ENCODE assay signal across 23 cellular contexts in genomic region chr20:54681869-54682268, GRCh38.
DNase-seq lines count a peak whose midpoint lies in the region; ATAC-seq and TF ChIP-seq lines count a peak whose summit lies in the region.
"Had no signal": no experiment of that assay in that cellular context is flagged by ENCODE, and none has a peak within 500 bp of the region (broad histone marks: within the 10 kb centered on the region; RNA-seq: fewer than 3 reads in every experiment).

No MANE protein-coding gene starts in this region.

- peaks cover 33% of the 10 kb centered on the region for H3K4me1 Mint-ChIP-seq in nephron progenitor cell
- H3K4me1 Mint-ChIP-seq: CD14-positive monocyte, GM23338 had no signal

- no peak overlapping the region for H2AFZ ChIP-seq in hepatocyte
- H2AFZ ChIP-seq in neuronal stem cell (ENCODE audit: low read length): no peak overlapping the region
- H2AFZ ChIP-seq: GM23338 had no signal

- no peak overlapping the region for H2BK120ac ChIP-seq in neuronal stem cell (ENCODE audit: low read depth, low read length)

- H4K20me1 ChIP-seq in hepatocyte (ENCODE audit: insufficient read depth, poor library complexity, severe bottlenecking): no peaks in the 10 kb centered on the region
- H4K20me1 ChIP-seq: BLaER1 had no signal

- WGBS in hepatocyte (ENCODE audit: low lambda C conversion rate, missing lambda C conversion rate): 68% methylated on average over 6 of the region's 6 CpGs
- no CpG with 5 or more reads among the region's 6 CpGs for WGBS in neuronal stem cell (ENCODE audit: extremely low coverage in 2 of 2, insufficient read length in 2 of 2, insufficient replicate concordance in 1 of 2), 2 donors

- no peaks in the 10 kb centered on the region for H3K9me2 ChIP-seq in hepatocyte (replicated peaks; ENCODE audit: insufficient read depth)

- no peak overlapping the region for H3K14ac ChIP-seq in neuronal stem cell (ENCODE audit: low read length)

- peak overlapping the region; percentile 20 for H3K18ac ChIP-seq in neuronal stem cell (ENCODE audit: low read length)

- no peaks in the 10 kb centered on the region for H3K9me3 Mint-ChIP-seq in nephron progenitor cell
- H3K9me3 Mint-ChIP-seq: CD4-positive, alpha-beta memory T cell; HFFc6 had no signal

- H2BK12ac ChIP-seq in neuronal stem cell (ENCODE audit: low read length): no peak overlapping the region

- no peak overlapping the region for H2BK15ac ChIP-seq in neuronal stem cell (ENCODE audit: low read length)

- H3K23ac ChIP-seq in neuronal stem cell (ENCODE audit: low read depth, low read length, poor library complexity): no peak overlapping the region

- H3K27me3 ChIP-seq in hepatocyte (no peaks in the 10 kb centered on the region), neuronal stem cell (ENCODE audit: control insufficient read depth in 3 of 3, insufficient read depth in 3 of 3, low read depth in 1 of 3, low read length in 3 of 3) (peaks cover 0 to 17% (median 0%) of the 10 kb centered on the region in 3 experiments)
- H3K27me3 ChIP-seq: BLaER1 had no signal

- no peak overlapping the region for H2AK5ac ChIP-seq in neuronal stem cell (ENCODE audit: low read depth, low read length)

- no peak overlapping the region for H4K8ac ChIP-seq in neuronal stem cell (ENCODE audit: low read depth, low read length)

- H3K36me3 Mint-ChIP-seq in nephron progenitor cell (ENCODE audit: low read depth): no peaks in the 10 kb centered on the region
- H3K36me3 Mint-ChIP-seq: CD14-positive monocyte; CD4-positive, alpha-beta memory T cell; IgD-negative memory B cell had no signal

- DNase-seq in DMS 273 (lab: John Stamatoyannopoulos, UW; ENCODE audit: unreplicated experiment) (peak; percentile 4), DMS 273 treated with DMSO at 0.1 percent for 48 hours (lab: John Stamatoyannopoulos, UW) (no peak), hepatocyte (ENCODE audit: low spot score) (no peak), neuronal stem cell (ENCODE audit: low spot score) (no peak), NCI-H2227 treated with DMSO at 0.1 percent for 48 hours (lab: John Stamatoyannopoulos, UW) (no peak), nephron progenitor cell (no peak)
- DNase-seq: AML-193; CD4-positive, alpha-beta memory T cell; DMS53; DND-41; EL; H7; HFFc6 had no signal

- no peaks in the 10 kb centered on the region for H3K9me3 ChIP-seq in hepatocyte (ENCODE audit: low read depth)
- H3K9me3 ChIP-seq in neuronal stem cell (replicated peaks in 1 of 2; ENCODE audit: control insufficient read depth in 2 of 2, insufficient read depth in 1 of 2, low read depth in 1 of 2, low read length in 2 of 2): no peaks in the 10 kb centered on the region
- H3K9me3 ChIP-seq: A549, BLaER1 had no signal

- peak overlapping the region; percentile 26 for H3K4me2 ChIP-seq in hepatocyte
- H3K4me2 ChIP-seq in neuronal stem cell (ENCODE audit: insufficient read depth, low read length, poor library complexity, severe bottlenecking): no peak overlapping the region
- H3K4me2 ChIP-seq: A549, BLaER1, GM23338 had no signal

- no peaks in the 10 kb centered on the region for H3K36me3 ChIP-seq in hepatocyte (replicated peaks; ENCODE audit: insufficient read depth, low read depth)
- H3K36me3 ChIP-seq in neuronal stem cell (replicated peaks in 1 of 2; ENCODE audit: control insufficient read depth in 2 of 2, insufficient read depth in 2 of 2, low read length in 2 of 2): no peaks in the 10 kb centered on the region
- H3K36me3 ChIP-seq: BLaER1 had no signal

- ATAC-seq in HG03108 (IDR thresholded peaks at IDR 0.05; ENCODE audit: unreplicated experiment): no peak
- ATAC-seq in HG03521 (IDR thresholded peaks at IDR 0.05; ENCODE audit: unreplicated experiment): no peak
- ATAC-seq: A549, GM23338, HCT116, HepG2 had no signal

- no peaks in the 10 kb centered on the region for H3K79me2 ChIP-seq in hepatocyte

- H3K79me1 ChIP-seq in neuronal stem cell (ENCODE audit: low read depth, low read length): no peaks in the 10 kb centered on the region

- H3K4me1 ChIP-seq in hepatocyte (ENCODE audit: insufficient read depth): no peaks in the 10 kb centered on the region
- H3K4me1 ChIP-seq in neuronal stem cell (ENCODE audit: control insufficient read depth in 2 of 2, insufficient read depth in 1 of 2, low read depth in 1 of 2, low read length in 2 of 2): peaks cover 3 to 7% of the 10 kb centered on the region in 2 donors
- H3K4me1 ChIP-seq: A549, BLaER1 had no signal

- H3K27me3 Mint-ChIP-seq in nephron progenitor cell (ENCODE audit: low read depth, poor library complexity): peaks cover 3% of the 10 kb centered on the region

- H3K9ac ChIP-seq in neuronal stem cell (ENCODE audit: low read depth, low read length, poor library complexity): no peak overlapping the region
- H3K9ac ChIP-seq: BLaER1 had no signal

- TF ChIP-seq CTCF in hepatocyte (IDR thresholded peaks at IDR 0.05; ENCODE audit: poor library complexity): no peak
- no peak for TF ChIP-seq CTCF in nephron progenitor cell (IDR thresholded peaks at IDR 0.05)

- no peak overlapping the region for H3K27ac Mint-ChIP-seq in nephron progenitor cell
- H3K27ac Mint-ChIP-seq: CD14-positive monocyte; CD4-positive, alpha-beta memory T cell; GM23338; HFFc6; IgD-negative memory B cell had no signal

- no peak overlapping the region for H3K4ac ChIP-seq in neuronal stem cell (ENCODE audit: low read length)

- H4K91ac ChIP-seq in neuronal stem cell (ENCODE audit: low read depth, low read length, poor library complexity): no peak overlapping the region

- H3K4me3 ChIP-seq in hepatocyte (no peak overlapping the region), neuronal stem cell (ENCODE audit: low read length in 2 of 2) (no peak overlapping the region)
- H3K4me3 ChIP-seq: A549, BLaER1, GM23338 had no signal

- H3K4me3 Mint-ChIP-seq in nephron progenitor cell: no peak overlapping the region
- H3K4me3 Mint-ChIP-seq: CD14-positive monocyte; CD4-positive, alpha-beta memory T cell; GM23338; HFFc6; IgD-negative memory B cell had no signal

- no peak overlapping the region for H2BK5ac ChIP-seq in neuronal stem cell (ENCODE audit: low read length)

- H3K27ac ChIP-seq in hepatocyte (peak overlapping the region; percentile 28), neuronal stem cell (replicated peaks; ENCODE audit: low read length) (no peak overlapping the region)
- H3K27ac ChIP-seq: 22Rv1, A549, BLaER1 had no signal
